Comparison of ENCODE assay signal across 14 cellular contexts in genomic region chr2:231321556-231322334, GRCh38.
DNase-seq lines count a peak whose midpoint lies in the region; ATAC-seq and TF ChIP-seq lines count a peak whose summit lies in the region.
"Had no signal": no experiment of that assay in that cellular context is flagged by ENCODE, and none has a peak within 500 bp of the region (broad histone marks: within the 10 kb centered on the region; RNA-seq: fewer than 3 reads in every experiment).

No MANE protein-coding gene starts in this region.

- H3K9me3 ChIP-seq in colonic mucosa (no peaks in the 10 kb centered on the region), mucosa of descending colon (no peaks in the 10 kb centered on the region), PC-3 (ENCODE audit: low read length) (no peaks in the 10 kb centered on the region)
- H3K9me3 ChIP-seq: breast epithelium had no signal

- no peak overlapping the region for H3K9ac ChIP-seq in colonic mucosa (ENCODE audit: low read depth in 2 of 2, low read length in 2 of 2)
- no peak overlapping the region for H3K9ac ChIP-seq in PC-3 (ENCODE audit: low read length)
- H3K9ac ChIP-seq: neural progenitor cell had no signal

- ATAC-seq in mucosa of descending colon (peak; percentile 37), PC-3 (no peak)
- no peak for ATAC-seq in stimulated activated effector memory CD8-positive, alpha-beta T cell treated with anti-CD3 and anti-CD28 coated beads, Interleukin-12 subunit alpha, Interleukin-12 subunit beta, amount 100 ng/mL, for 72 hours

- no peak overlapping the region for H2AFZ ChIP-seq in PC-3 (ENCODE audit: low read length)
- H2AFZ ChIP-seq: neural progenitor cell had no signal

- DNase-seq in AML-193 (lab: John Stamatoyannopoulos, UW) (peak; percentile 95 to 98), KBM-7 (peak; percentile 92), colonic mucosa (no peak), mucosa of descending colon (peak in 2 of 3 donors; percentile 38 to 65), PC-3 (no peak), cerebellar cortex (ENCODE audit: low spot score) (no peak)
- no peak for DNase-seq in stimulated activated CD4-positive, alpha-beta T cell treated with anti-CD3 and anti-CD28 coated beads, Interleukin-12 subunit alpha, Interleukin-12 subunit beta, amount 100 ng/mL, for 4 hours
- DNase-seq in stimulated activated effector memory CD8-positive, alpha-beta T cell treated with anti-CD3 and anti-CD28 coated beads, Interleukin-12 subunit alpha, Interleukin-12 subunit beta, amount 100 ng/mL, for 72 hours (ENCODE audit: low spot score in 2 of 2): no peak
- DNase-seq: ACHN; DMS79 treated with DMSO at 0.1 percent for 48 hours; stimulated activated CD4-positive, alpha-beta T cell treated with anti-CD3 and anti-CD28 coated beads, Interleukin-1b, Interleukin-23, amount 100 ng/mL, for 48 hours; WERI-Rb-1 had no signal

- no peaks in the 10 kb centered on the region for H3K4me1 Mint-ChIP-seq in stimulated activated effector memory CD8-positive, alpha-beta T cell treated with anti-CD3 and anti-CD28 coated beads, Interleukin-12 subunit alpha, Interleukin-12 subunit beta, amount 100 ng/mL, for 72 hours

- no peaks in the 10 kb centered on the region for H3K27me3 ChIP-seq in colonic mucosa
- no peaks in the 10 kb centered on the region for H3K27me3 ChIP-seq in PC-3 (ENCODE audit: low read length)
- H3K27me3 ChIP-seq: breast epithelium, neural progenitor cell had no signal

- H4K20me1 ChIP-seq in PC-3 (ENCODE audit: low read length): no peaks in the 10 kb centered on the region

- peaks cover 8% of the 10 kb centered on the region for H3K9me3 Mint-ChIP-seq in stimulated activated effector memory CD8-positive, alpha-beta T cell treated with anti-CD3 and anti-CD28 coated beads, Interleukin-12 subunit alpha, Interleukin-12 subunit beta, amount 100 ng/mL, for 72 hours

- no peaks in the 10 kb centered on the region for H3K79me2 ChIP-seq in PC-3 (ENCODE audit: low read length)

- H3K36me3 Mint-ChIP-seq in stimulated activated effector memory CD8-positive, alpha-beta T cell treated with anti-CD3 and anti-CD28 coated beads, Interleukin-12 subunit alpha, Interleukin-12 subunit beta, amount 100 ng/mL, for 72 hours: no peaks in the 10 kb centered on the region

- CTCF ChIA-PET in PC-3 (lab: Charles Lee): no interaction called here

- H3K27ac ChIP-seq in colonic mucosa (peak overlapping the region; percentile 22), PC-3 (ENCODE audit: low read length) (no peak overlapping the region)
- H3K27ac ChIP-seq: breast epithelium, neural progenitor cell, WERI-Rb-1 had no signal

- intact Hi-C loops in colonic mucosa (cut with DNase I) (no loop called here), mucosa of descending colon (cut with DNase I, micrococcal nuclease) (no loop called here), PC-3 (cut with micrococcal nuclease) (no loop called here)

- H3K27ac Mint-ChIP-seq in stimulated activated effector memory CD8-positive, alpha-beta T cell treated with anti-CD3 and anti-CD28 coated beads, Interleukin-12 subunit alpha, Interleukin-12 subunit beta, amount 100 ng/mL, for 72 hours: no peak overlapping the region
- H3K27ac Mint-ChIP-seq: neural progenitor cell had no signal

- no peaks in the 10 kb centered on the region for H3K4me1 ChIP-seq in colonic mucosa
- H3K4me1 ChIP-seq in mucosa of descending colon (ENCODE audit: low read depth): peaks cover 6% of the 10 kb centered on the region
- H3K4me1 ChIP-seq in PC-3 (ENCODE audit: insufficient read depth, low read length): no peaks in the 10 kb centered on the region
- H3K4me1 ChIP-seq: breast epithelium, neural progenitor cell had no signal

- H3K36me3 ChIP-seq in colonic mucosa (no peaks in the 10 kb centered on the region), mucosa of descending colon (ENCODE audit: low read depth) (no peaks in the 10 kb centered on the region), PC-3 (ENCODE audit: low read depth, low read length) (no peaks in the 10 kb centered on the region)
- H3K36me3 ChIP-seq: breast epithelium, neural progenitor cell, WERI-Rb-1 had no signal

- H3F3A ChIP-seq in PC-3 (ENCODE audit: low read length, unreplicated experiment): no peaks in the 10 kb centered on the region

- in situ Hi-C loops in KBM-7 (cut with MboI; ENCODE audit: low pct_unique_long_range_greater_than_20kb, low sequenced_read_pairs): no loop called here

- POLR2A ChIA-PET in PC-3 (lab: Charles Lee; ENCODE audit: unreplicated experiment): no interaction called here

- no peak overlapping the region for H3K4me2 ChIP-seq in PC-3 (ENCODE audit: low read length)
- H3K4me2 ChIP-seq: neural progenitor cell had no signal

- H3K9me2 ChIP-seq in PC-3 (replicated peaks; ENCODE audit: low read length): no peaks in the 10 kb centered on the region

- H3K4me3 ChIP-seq in colonic mucosa: no peak overlapping the region
- no peak overlapping the region for H3K4me3 ChIP-seq in mucosa of descending colon
- H3K4me3 ChIP-seq in PC-3 (ENCODE audit: low read length): no peak overlapping the region
- H3K4me3 ChIP-seq: breast epithelium, neural progenitor cell had no signal

- BruUV-seq in PC-3 (replicated peaks; lab: Mats Ljungman, UMichigan): no TSS peak

- no peak overlapping the region for H3K4me3 Mint-ChIP-seq in stimulated activated effector memory CD8-positive, alpha-beta T cell treated with anti-CD3 and anti-CD28 coated beads, Interleukin-12 subunit alpha, Interleukin-12 subunit beta, amount 100 ng/mL, for 72 hours
- H3K4me3 Mint-ChIP-seq: neural progenitor cell had no signal

- no peak for TF ChIP-seq CTCF in colonic mucosa (IDR thresholded peaks at IDR 0.05)
- TF ChIP-seq CTCF in mucosa of descending colon (IDR thresholded peaks at IDR 0.05): no peak
- no peak for TF ChIP-seq CTCF in PC-3 (conservative IDR thresholded peaks at IDR 0.05; ENCODE audit: low read depth, low read length)

Comparison
In these comparisons a context has a peak if more than half of its experiments do, and no peak if none do; other contexts are left out.
1. DNase-seq: peak in AML-193 (2 of 2), KBM-7 (single experiment) and mucosa of descending colon (2 of 3); none in colonic mucosa (single experiment), PC-3 (single experiment), stimulated activated CD4-positive, alpha-beta T cell treated with anti-CD3 and anti-CD28 coated beads, Interleukin-12 subunit alpha, Interleukin-12 subunit beta, amount 100 ng/mL, for 4 hours (single experiment), stimulated activated effector memory CD8-positive, alpha-beta T cell treated with anti-CD3 and anti-CD28 coated beads, Interleukin-12 subunit alpha, Interleukin-12 subunit beta, amount 100 ng/mL, for 72 hours (0 of 2) and cerebellar cortex (single experiment).